ENCODE assay signal across 19 cellular contexts in the genomic region with DNA sequence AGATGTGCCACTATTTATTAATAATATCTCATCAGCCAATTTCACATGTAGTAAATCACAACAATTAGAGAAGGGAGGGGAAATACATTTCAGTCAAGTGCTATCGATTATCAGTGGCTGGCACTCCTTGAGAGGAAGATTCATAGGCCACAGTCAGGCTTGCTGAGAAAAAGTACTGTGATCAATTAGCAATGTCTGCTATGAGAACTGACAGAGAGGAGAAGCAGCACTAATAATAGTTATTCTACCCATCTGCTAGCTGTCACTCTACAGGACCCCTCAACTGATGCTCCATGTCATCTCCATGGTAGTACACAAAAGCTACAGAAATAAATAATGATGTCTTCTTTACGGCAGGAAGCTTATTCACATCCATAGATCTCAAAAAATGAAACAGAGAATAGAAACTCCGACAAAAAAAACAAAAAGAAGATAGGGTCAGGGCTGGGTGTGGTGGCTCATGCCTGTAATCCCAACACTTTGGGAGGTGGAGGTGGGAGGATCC.
DNase-seq lines count a peak whose midpoint lies in the region; ATAC-seq lines count a peak whose summit lies in the region.
"Had no signal": no experiment of that assay in that cellular context is flagged by ENCODE, and none has a peak within 500 bp of the region (broad histone marks: within the 10 kb centered on the region; RNA-seq: fewer than 3 reads in every experiment).

No MANE protein-coding gene starts in this region.

- no peak overlapping the region for H3K4me3 Mint-ChIP-seq in activated naive CD4-positive, alpha-beta T cell treated with anti-CD3 and anti-CD28 coated beads, Interleukin-2, amount 10 ng/mL, durations not matched to agents 7 days and 5 days
- no peak overlapping the region for H3K4me3 Mint-ChIP-seq in activated CD8-positive, alpha-beta T cell treated with anti-CD3 and anti-CD28 coated beads, Interleukin-2, amount 10 ng/mL, durations not matched to agents 7 days and 5 days
- peak overlapping the region in 1 of 8 donors; percentile 22 for H3K4me3 Mint-ChIP-seq in naive B cell
- peak overlapping the region; percentile 27 to 39 for H3K4me3 Mint-ChIP-seq in stimulated activated naive CD8-positive, alpha-beta T cell treated with anti-CD3 and anti-CD28 coated beads, Interleukin-15, amount 100 ng/mL, for 72 hours
- H3K4me3 Mint-ChIP-seq: HFFc6 had no signal

- peaks cover 48% of the 10 kb centered on the region for H3K4me1 Mint-ChIP-seq in activated naive CD4-positive, alpha-beta T cell treated with anti-CD3 and anti-CD28 coated beads, Interleukin-2, amount 10 ng/mL, durations not matched to agents 7 days and 5 days
- peaks cover 45% of the 10 kb centered on the region for H3K4me1 Mint-ChIP-seq in activated CD8-positive, alpha-beta T cell treated with anti-CD3 and anti-CD28 coated beads, Interleukin-2, amount 10 ng/mL, durations not matched to agents 7 days and 5 days (ENCODE audit: low read depth)
- H3K4me1 Mint-ChIP-seq in naive B cell = peaks cover 46 to 79% (median 53%) of the 10 kb centered on the region in 3 donors
- H3K4me1 Mint-ChIP-seq in stimulated activated naive CD8-positive, alpha-beta T cell treated with anti-CD3 and anti-CD28 coated beads, Interleukin-15, amount 100 ng/mL, for 72 hours = peaks cover 94% of the 10 kb centered on the region

- H3K36me3 Mint-ChIP-seq in activated naive CD4-positive, alpha-beta T cell treated with anti-CD3 and anti-CD28 coated beads, Interleukin-2, amount 10 ng/mL, durations not matched to agents 7 days and 5 days = peaks cover 6% of the 10 kb centered on the region
- H3K36me3 Mint-ChIP-seq in activated CD8-positive, alpha-beta T cell treated with anti-CD3 and anti-CD28 coated beads, Interleukin-2, amount 10 ng/mL, durations not matched to agents 7 days and 5 days (ENCODE audit: low read depth) = peaks cover 1% of the 10 kb centered on the region
- H3K36me3 Mint-ChIP-seq in naive B cell = peaks cover 0 to under 1% of the 10 kb centered on the region in 2 donors

- CTCF ChIA-PET in activated naive CD4-positive, alpha-beta T cell treated with anti-CD3 and anti-CD28 coated beads, Interleukin-2, amount 10 ng/mL, durations not matched to agents 7 days and 5 days (lab: Charles Lee) = interaction anchor here (0.6 to 1.4 kb wide), 6 partner anchors 32 to 354 kb away, joined by 3 to 4 read pairs (median 3); no protein-coding TSS in a partner anchor
- CTCF ChIA-PET in activated CD8-positive, alpha-beta T cell treated with anti-CD3 and anti-CD28 coated beads, Interleukin-2, amount 10 ng/mL, durations not matched to agents 7 days and 5 days (lab: Charles Lee) = interaction anchor here (1.3 to 2.9 kb wide), 4 partner anchors 25 to 76 kb away, joined by 3 to 12 read pairs (median 4); no protein-coding TSS in a partner anchor

- no peaks in the 10 kb centered on the region for H3K9me3 Mint-ChIP-seq in activated naive CD4-positive, alpha-beta T cell treated with anti-CD3 and anti-CD28 coated beads, Interleukin-2, amount 10 ng/mL, durations not matched to agents 7 days and 5 days
- H3K9me3 Mint-ChIP-seq in activated CD8-positive, alpha-beta T cell treated with anti-CD3 and anti-CD28 coated beads, Interleukin-2, amount 10 ng/mL, durations not matched to agents 7 days and 5 days (ENCODE audit: insufficient read depth) = no peaks in the 10 kb centered on the region
- no peaks in the 10 kb centered on the region for H3K9me3 Mint-ChIP-seq in naive B cell
- no peaks in the 10 kb centered on the region for H3K9me3 Mint-ChIP-seq in stimulated activated naive CD8-positive, alpha-beta T cell treated with anti-CD3 and anti-CD28 coated beads, Interleukin-15, amount 100 ng/mL, for 72 hours
- H3K9me3 Mint-ChIP-seq: HFFc6 had no signal

- POLR2A ChIA-PET in activated CD8-positive, alpha-beta T cell treated with anti-CD3 and anti-CD28 coated beads, Interleukin-2, amount 10 ng/mL, durations not matched to agents 7 days and 5 days (lab: Charles Lee) = no interaction called here

- DNase-seq in activated naive CD4-positive, alpha-beta T cell treated with anti-CD3 and anti-CD28 coated beads, Interleukin-2, amount 10 ng/mL, durations not matched to agents 7 days and 5 days = no peak
- no peak for DNase-seq in activated naive CD4-positive, alpha-beta T cell treated with anti-CD3 and anti-CD28 coated beads, Interleukin-2, amount 50 U/mL, for 16 hours
- no peak for DNase-seq in activated CD8-positive, alpha-beta T cell treated with anti-CD3 and anti-CD28 coated beads, Interleukin-2, amount 10 ng/mL, durations not matched to agents 7 days and 5 days
- DNase-seq in naive B cell (no peak), NCI-H2196 (lab: John Stamatoyannopoulos, UW; ENCODE audit: unreplicated experiment) (no peak)
- no peak for DNase-seq in stimulated activated naive CD8-positive, alpha-beta T cell treated with anti-CD3 and anti-CD28 coated beads, Interleukin-15, amount 100 ng/mL, for 72 hours
- DNase-seq in activated effector memory CD4-positive, alpha-beta T cell treated with anti-CD3 and anti-CD28 coated beads, Interleukin-2, amount 50 U/mL, for 16 hours = no peak
- DNase-seq: GF-D8; GM23248; HFFc6; KG1; NCI-H1048; NCI-H1694; NCI-H2107; NCI-H345; NCI-H526 treated with DMSO at 0.1 percent for 48 hours; NK-92 treated with Interleukin-12 subunit alpha and Interleukin-12 subunit beta, amount 100 ng/mL, for 24 hours; RPMI8226 had no signal

- peak overlapping the region; percentile 13 for H3K27ac Mint-ChIP-seq in activated naive CD4-positive, alpha-beta T cell treated with anti-CD3 and anti-CD28 coated beads, Interleukin-2, amount 10 ng/mL, durations not matched to agents 7 days and 5 days
- H3K27ac Mint-ChIP-seq in activated CD8-positive, alpha-beta T cell treated with anti-CD3 and anti-CD28 coated beads, Interleukin-2, amount 10 ng/mL, durations not matched to agents 7 days and 5 days = no peak overlapping the region
- H3K27ac Mint-ChIP-seq in naive B cell = peak overlapping the region in 4 of 6 donors; percentile 8 to 92 (median 81)
- H3K27ac Mint-ChIP-seq in stimulated activated naive CD8-positive, alpha-beta T cell treated with anti-CD3 and anti-CD28 coated beads, Interleukin-15, amount 100 ng/mL, for 72 hours = peak overlapping the region; percentile 35 to 84
- H3K27ac Mint-ChIP-seq: HFFc6 had no signal

- peak; percentile 26 for ATAC-seq in activated CD8-positive, alpha-beta T cell treated with anti-CD3 and anti-CD28 coated beads, Interleukin-2, amount 10 ng/mL, durations not matched to agents 7 days and 5 days
- ATAC-seq in naive B cell (ENCODE audit: low read depth in 2 of 2) (no peak), GM18517 (IDR thresholded peaks at IDR 0.05; ENCODE audit: unreplicated experiment) (no peak)
- peak; percentile 73 for ATAC-seq in stimulated activated naive CD8-positive, alpha-beta T cell treated with anti-CD3 and anti-CD28 coated beads, Interleukin-15, amount 100 ng/mL, for 72 hours

- peaks cover 10% of the 10 kb centered on the region for H3K27me3 Mint-ChIP-seq in activated naive CD4-positive, alpha-beta T cell treated with anti-CD3 and anti-CD28 coated beads, Interleukin-2, amount 10 ng/mL, durations not matched to agents 7 days and 5 days
- H3K27me3 Mint-ChIP-seq in activated CD8-positive, alpha-beta T cell treated with anti-CD3 and anti-CD28 coated beads, Interleukin-2, amount 10 ng/mL, durations not matched to agents 7 days and 5 days (ENCODE audit: low read depth) = no peaks in the 10 kb centered on the region
- H3K27me3 Mint-ChIP-seq in naive B cell = no peaks in the 10 kb centered on the region
- H3K27me3 Mint-ChIP-seq in stimulated activated naive CD8-positive, alpha-beta T cell treated with anti-CD3 and anti-CD28 coated beads, Interleukin-15, amount 100 ng/mL, for 72 hours = no peaks in the 10 kb centered on the region

Comparison
In these comparisons a context has a peak if more than half of its experiments do, and no peak if none do; other contexts are left out.
1. H3K4me3 Mint-ChIP-seq: peak in stimulated activated naive CD8-positive, alpha-beta T cell treated with anti-CD3 and anti-CD28 coated beads, Interleukin-15, amount 100 ng/mL, for 72 hours (2 of 2); none in activated naive CD4-positive, alpha-beta T cell treated with anti-CD3 and anti-CD28 coated beads, Interleukin-2, amount 10 ng/mL, durations not matched to agents 7 days and 5 days (single experiment) and activated CD8-positive, alpha-beta T cell treated with anti-CD3 and anti-CD28 coated beads, Interleukin-2, amount 10 ng/mL, durations not matched to agents 7 days and 5 days (single experiment).
2. ATAC-seq: peak in activated CD8-positive, alpha-beta T cell treated with anti-CD3 and anti-CD28 coated beads, Interleukin-2, amount 10 ng/mL, durations not matched to agents 7 days and 5 days (single experiment) and stimulated activated naive CD8-positive, alpha-beta T cell treated with anti-CD3 and anti-CD28 coated beads, Interleukin-15, amount 100 ng/mL, for 72 hours (single experiment); none in naive B cell (0 of 2) and GM18517 (single experiment).